ENCODE assay signal across 21 cellular contexts in genomic region chr19:2646866-2647535, GRCh38. TPM values are rescaled to one million over a fixed set of nuclear protein-coding genes. Genes with fewer than 3 reads are reported as not detected.
DNase-seq lines count a peak whose midpoint lies in the region; ATAC-seq, FAIRE-seq and TF ChIP-seq lines count a peak whose summit lies in the region.
"Had no signal": no experiment of that assay in that cellular context is flagged by ENCODE, and none has a peak within 500 bp of the region (broad histone marks: within the 10 kb centered on the region; RNA-seq: fewer than 3 reads in every experiment).

No MANE protein-coding gene starts in this region.

- peaks cover 21 to 29% of the 10 kb centered on the region in 2 donors for H3K4me1 Mint-ChIP-seq in stimulated activated naive B cell treated with anti-CD40 and anti-IgM and Interleukin-4, amounts not matched to agents 10 μg/mL and 1 μg/mL and 100 μg/mL, for 72 hours
- H3K4me1 Mint-ChIP-seq in T-helper 17 cell = no peaks in the 10 kb centered on the region
- H3K4me1 Mint-ChIP-seq: GM23338 had no signal

- H3K36me3 ChIP-seq in BLaER1 (peaks cover 39% of the 10 kb centered on the region), H7 (replicated peaks; ENCODE audit: control insufficient read depth, insufficient read depth, low read length) (no peaks in the 10 kb centered on the region), kidney (ENCODE audit: control insufficient read depth in 1 of 2, insufficient read depth in 2 of 2, low read length in 2 of 2) (peaks cover 0 to 5% of the 10 kb centered on the region in 2 donors)
- H3K36me3 ChIP-seq: HAP-1 had no signal

- no peaks in the 10 kb centered on the region for H3K27me3 Mint-ChIP-seq in stimulated activated naive B cell treated with anti-CD40 and anti-IgM and Interleukin-4, amounts not matched to agents 10 μg/mL and 1 μg/mL and 100 μg/mL, for 72 hours
- H3K27me3 Mint-ChIP-seq in T-helper 17 cell = no peaks in the 10 kb centered on the region
- H3K27me3 Mint-ChIP-seq: B cell; CD4-positive, alpha-beta memory T cell had no signal

- peak overlapping the region; percentile 92 for H3K4me2 ChIP-seq in BLaER1
- H3K4me2 ChIP-seq: GM23338 had no signal

- H3K27me3 ChIP-seq in BLaER1 = no peaks in the 10 kb centered on the region
- no peaks in the 10 kb centered on the region for H3K27me3 ChIP-seq in H7 (ENCODE audit: control insufficient read depth, insufficient read depth, low read length)

- no peak for ATAC-seq in stimulated activated naive B cell treated with anti-CD40 and anti-IgM and Interleukin-4, amounts not matched to agents 10 μg/mL and 1 μg/mL and 100 μg/mL, for 72 hours (replicated peaks)
- no peak for ATAC-seq in T-helper 17 cell
- ATAC-seq: GM23338 had no signal

- H4K20me1 ChIP-seq in BLaER1 = peaks cover 88% of the 10 kb centered on the region

- H3K36me3 Mint-ChIP-seq in stimulated activated naive B cell treated with anti-CD40 and anti-IgM and Interleukin-4, amounts not matched to agents 10 μg/mL and 1 μg/mL and 100 μg/mL, for 72 hours = peaks cover 14% of the 10 kb centered on the region in 2 donors
- no peaks in the 10 kb centered on the region for H3K36me3 Mint-ChIP-seq in T-helper 17 cell (ENCODE audit: low read depth)
- H3K36me3 Mint-ChIP-seq: CD4-positive, alpha-beta memory T cell had no signal

- H3K27ac ChIP-seq in BLaER1 = peak overlapping the region; percentile 69
- H3K27ac ChIP-seq in kidney (ENCODE audit: low read depth in 2 of 2, low read length in 2 of 2) = no peak overlapping the region
- H3K27ac ChIP-seq: 22Rv1 had no signal

- DNase-seq in H7 (peak; percentile 23), kidney (peak; percentile 35), T-helper 17 cell (no peak), GM03348 (ENCODE audit: low spot score) (no peak), cerebellar cortex (ENCODE audit: low spot score) (no peak), GM19239 (ENCODE audit: insufficient read length, low spot score) (no peak)
- DNase-seq in stimulated activated naive B cell treated with anti-CD40 and anti-IgM and Interleukin-4, amounts not matched to agents 10 μg/mL and 1 μg/mL and 100 μg/mL, for 72 hours = no peak
- DNase-seq: C1 segment of cervical spinal cord; Calu3; CD4-positive, alpha-beta memory T cell; COR-L47; DMS53; DMS79 treated with DMSO at 0.1 percent for 48 hours; GF-D8; HFFc6 had no signal

- no peak for TF ChIP-seq CTCF in kidney (IDR thresholded peaks at IDR 0.05; ENCODE audit: borderline replicate concordance, extremely low read depth, insufficient read depth)

- H3K4me3 ChIP-seq in BLaER1 (no peak overlapping the region), H7 (ENCODE audit: insufficient read depth, low read depth, low read length) (no peak overlapping the region), kidney (ENCODE audit: low read length in 2 of 2) (no peak overlapping the region)
- H3K4me3 ChIP-seq: GM23338, HAP-1 had no signal

- H3K4me3 Mint-ChIP-seq in stimulated activated naive B cell treated with anti-CD40 and anti-IgM and Interleukin-4, amounts not matched to agents 10 μg/mL and 1 μg/mL and 100 μg/mL, for 72 hours = no peak overlapping the region
- H3K4me3 Mint-ChIP-seq in T-helper 17 cell = no peak overlapping the region
- H3K4me3 Mint-ChIP-seq: B cell; CD4-positive, alpha-beta memory T cell; GM23338; HFFc6 had no signal

- H3K4me1 ChIP-seq in BLaER1 = peaks cover 64% of the 10 kb centered on the region
- H3K4me1 ChIP-seq in kidney (ENCODE audit: control insufficient read depth in 1 of 2, insufficient read depth in 1 of 2, low read depth in 1 of 2, low read length in 2 of 2) = no peaks in the 10 kb centered on the region
- H3K4me1 ChIP-seq: HAP-1 had no signal

- FAIRE-seq in kidney (lab: Jason Lieb, UNC) (no peak), GM19239 (lab: Jason Lieb, UNC) (no peak)
- FAIRE-seq: A204.1 had no signal

- H3K9me3 Mint-ChIP-seq in stimulated activated naive B cell treated with anti-CD40 and anti-IgM and Interleukin-4, amounts not matched to agents 10 μg/mL and 1 μg/mL and 100 μg/mL, for 72 hours = no peaks in the 10 kb centered on the region
- H3K9me3 Mint-ChIP-seq: CD4-positive, alpha-beta memory T cell; GM23338; HFFc6 had no signal

- H3K9me3 ChIP-seq in BLaER1 (no peaks in the 10 kb centered on the region), kidney (ENCODE audit: control insufficient read depth in 1 of 2, low read length in 2 of 2) (no peaks in the 10 kb centered on the region), T-helper 17 cell (ENCODE audit: control insufficient read depth, low read length, poor library complexity, severe bottlenecking) (no peaks in the 10 kb centered on the region)
- H3K9me3 ChIP-seq: HAP-1 had no signal

- H3K9ac ChIP-seq in BLaER1 = 0 out of 2 replicates have a peak overlapping the region, but pooled peaks have one; percentile 18
- H3K9ac ChIP-seq in kidney (ENCODE audit: low read length in 2 of 2) = no peak overlapping the region

- intact Hi-C loops in kidney (cut with DNase I) = loop anchor here (5.0 kb wide), 1 partner anchor 105 kb away; no protein-coding TSS in a partner anchor

- peak overlapping the region; percentile 37 for H3K27ac Mint-ChIP-seq in stimulated activated naive B cell treated with anti-CD40 and anti-IgM and Interleukin-4, amounts not matched to agents 10 μg/mL and 1 μg/mL and 100 μg/mL, for 72 hours
- H3K27ac Mint-ChIP-seq in T-helper 17 cell = no peak overlapping the region
- H3K27ac Mint-ChIP-seq: B cell; CD4-positive, alpha-beta memory T cell; GM23338; HFFc6 had no signal

RNA-seq across cellular contexts. Expression of gene GNG7, which starts 55.5 kb away (rescaled TPM):
- 1.1 and 1.5 TPM in 2 replicates for total RNA-seq in H7 (2014; rRNA removed; shearing (Covaris generic))
- total RNA-seq in kidney (9.9 TPM), T-helper 17 cell (1 to 10 TPM; 2.1 to 4.5 TPM)
- polyA plus RNA-seq in kidney (ENCODE audit: insufficient read depth, low read depth, low replicate concordance) = 13.4 TPM

Comparison
In these comparisons a context has a peak if more than half of its experiments do, and no peak if none do; other contexts are left out.
1. DNase-seq: peak in H7 (single experiment) and kidney (single experiment); none in stimulated activated naive B cell treated with anti-CD40 and anti-IgM and Interleukin-4, amounts not matched to agents 10 μg/mL and 1 μg/mL and 100 μg/mL, for 72 hours (single experiment), T-helper 17 cell (0 of 3), GM03348 (single experiment), cerebellar cortex (single experiment) and GM19239 (single experiment).